ENCODE assay signal across 5 cellular contexts in genomic region chr5:116897291-116897690, GRCh38.
"Had no signal": no experiment of that assay in that cellular context is flagged by ENCODE, and none has a peak within 500 bp of the region (broad histone marks: within the 10 kb centered on the region; RNA-seq: fewer than 3 reads in every experiment).

No MANE protein-coding gene starts in this region.

- DNase-seq: IMR-90, KBM-7, KG1 had no signal

- ATAC-seq: HepG2, K562 had no signal
